Comparison of ENCODE assay signal across 8 cellular contexts in the genomic region with DNA sequence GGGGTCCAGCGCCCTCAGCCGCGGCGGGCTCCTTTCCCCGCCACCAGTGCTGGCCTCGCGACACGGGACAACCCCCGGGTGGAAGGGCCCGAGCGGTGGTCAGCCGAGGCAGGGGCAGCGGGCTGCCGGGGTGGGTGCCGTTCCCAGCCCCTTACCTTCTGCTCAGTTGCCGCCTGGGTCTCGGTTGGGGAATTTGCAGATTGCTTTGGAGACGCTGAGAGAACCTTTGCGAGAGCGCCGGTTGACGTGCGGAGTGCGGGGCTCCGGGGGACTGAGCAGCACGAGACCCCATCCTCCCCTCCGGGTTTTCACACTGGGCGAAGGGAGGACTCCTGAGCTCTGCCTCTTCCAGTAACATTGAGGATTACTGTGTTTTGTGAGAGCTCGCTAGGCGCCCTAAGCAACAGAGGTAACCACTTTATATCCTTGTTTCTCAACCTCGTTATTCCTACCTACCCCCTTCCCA. TPM values are rescaled to one million over a fixed set of nuclear protein-coding genes. Genes with fewer than 3 reads are reported as not detected.
DNase-seq lines count a peak whose midpoint lies in the region; ATAC-seq lines count a peak whose summit lies in the region.

No MANE protein-coding gene starts in this region.

- no peaks in the 10 kb centered on the region for H3K27me3 Mint-ChIP-seq in activated T-cell treated with anti-CD3 and anti-CD28 coated beads, Interleukin-2, amount 50 U/mL, for 72 hours (ENCODE audit: low read depth)
- H3K27me3 Mint-ChIP-seq in stimulated activated naive B cell treated with anti-CD40 and anti-IgM and Interleukin-4, amounts not matched to agents 10 μg/mL and 1 μg/mL and 100 μg/mL, for 72 hours = no peaks in the 10 kb centered on the region

- no peaks in the 10 kb centered on the region for H3K27me3 ChIP-seq in iPS DF 6.9 (ENCODE audit: control insufficient read depth, insufficient read depth, low read length)

- H3K27ac Mint-ChIP-seq in activated T-cell treated with anti-CD3 and anti-CD28 coated beads, Interleukin-2, amount 50 U/mL, for 72 hours = peak overlapping the region; percentile 91
- peak overlapping the region; percentile 100 for H3K27ac Mint-ChIP-seq in stimulated activated naive B cell treated with anti-CD40 and anti-IgM and Interleukin-4, amounts not matched to agents 10 μg/mL and 1 μg/mL and 100 μg/mL, for 72 hours

- no CpG with 5 or more reads among the region's 31 CpGs for WGBS in iPS DF 6.9 (ENCODE audit: insufficient coverage, insufficient read length)

- peak overlapping the region; percentile 95 to 98 for H3K4me3 Mint-ChIP-seq in activated T-cell treated with anti-CD3 and anti-CD28 coated beads, Interleukin-2, amount 50 U/mL, for 72 hours
- peak overlapping the region; percentile 91 to 95 for H3K4me3 Mint-ChIP-seq in stimulated activated naive B cell treated with anti-CD40 and anti-IgM and Interleukin-4, amounts not matched to agents 10 μg/mL and 1 μg/mL and 100 μg/mL, for 72 hours

- no peak overlapping the region for H3K27ac ChIP-seq in iPS DF 6.9 (ENCODE audit: low read length)

- peaks cover 56% of the 10 kb centered on the region for H3K4me1 Mint-ChIP-seq in activated T-cell treated with anti-CD3 and anti-CD28 coated beads, Interleukin-2, amount 50 U/mL, for 72 hours (ENCODE audit: low read depth)
- H3K4me1 Mint-ChIP-seq in stimulated activated naive B cell treated with anti-CD40 and anti-IgM and Interleukin-4, amounts not matched to agents 10 μg/mL and 1 μg/mL and 100 μg/mL, for 72 hours = peaks cover 37 to 56% of the 10 kb centered on the region in 2 donors

- no peaks in the 10 kb centered on the region for H3K9me3 ChIP-seq in iPS DF 6.9 (ENCODE audit: control insufficient read depth, insufficient read depth, low read length)

- H3K4me3 ChIP-seq in iPS DF 6.9 (ENCODE audit: low read length) = peak overlapping the region; percentile 84

- H3K9me3 Mint-ChIP-seq in activated T-cell treated with anti-CD3 and anti-CD28 coated beads, Interleukin-2, amount 50 U/mL, for 72 hours = no peaks in the 10 kb centered on the region
- H3K9me3 Mint-ChIP-seq in stimulated activated naive B cell treated with anti-CD40 and anti-IgM and Interleukin-4, amounts not matched to agents 10 μg/mL and 1 μg/mL and 100 μg/mL, for 72 hours = no peaks in the 10 kb centered on the region

- 0 out of 2 replicates have a peak, but pooled peaks cover 2% of the 10 kb centered on the region for H3K36me3 ChIP-seq in iPS DF 6.9 (ENCODE audit: control insufficient read depth, insufficient read depth, low read length)

- peaks cover 3% of the 10 kb centered on the region; the same call in 1 of the 2 replicates for H3K4me1 ChIP-seq in iPS DF 6.9 (ENCODE audit: control insufficient read depth, insufficient read depth, low read length)

- peak; percentile 11 for DNase-seq in NCI-H146 (lab: John Stamatoyannopoulos, UW)
- no peak for DNase-seq in NCI-H146 treated with DMSO at 0.1 percent for 48 hours (lab: John Stamatoyannopoulos, UW; ENCODE audit: unreplicated experiment)
- DNase-seq in activated T-cell treated with anti-CD3 and anti-CD28 coated beads, Interleukin-2, amount 50 U/mL, for 72 hours = no peak
- DNase-seq in iPS DF 6.9 (ENCODE audit: low read depth, low spot score) = no peak
- DNase-seq in stimulated activated naive B cell treated with anti-CD40 and anti-IgM and Interleukin-4, amounts not matched to agents 10 μg/mL and 1 μg/mL and 100 μg/mL, for 72 hours = no peak
- DNase-seq in NCI-H2029 (lab: John Stamatoyannopoulos, UW) = no peak
- no peak for DNase-seq in NCI-H2081 (lab: John Stamatoyannopoulos, UW)

- H3K36me3 Mint-ChIP-seq in activated T-cell treated with anti-CD3 and anti-CD28 coated beads, Interleukin-2, amount 50 U/mL, for 72 hours (ENCODE audit: insufficient read depth in 2 of 2) = peaks cover 0 to 2% of the 10 kb centered on the region in 2 donors
- peaks cover 12 to 40% of the 10 kb centered on the region in 2 donors for H3K36me3 Mint-ChIP-seq in stimulated activated naive B cell treated with anti-CD40 and anti-IgM and Interleukin-4, amounts not matched to agents 10 μg/mL and 1 μg/mL and 100 μg/mL, for 72 hours

- peak; percentile 5 for ATAC-seq in HG03039 (IDR thresholded peaks at IDR 0.05; ENCODE audit: unreplicated experiment)
- no peak for ATAC-seq in activated T-cell treated with anti-CD3 and anti-CD28 coated beads, Interleukin-2, amount 50 U/mL, for 72 hours (replicated peaks in 1 of 2)
- ATAC-seq in stimulated activated naive B cell treated with anti-CD40 and anti-IgM and Interleukin-4, amounts not matched to agents 10 μg/mL and 1 μg/mL and 100 μg/mL, for 72 hours (replicated peaks) = peak in 1 of 2 donors; percentile 1

RNA-seq across cellular contexts. Expression of a gene that starts 0.4 kb away (rescaled TPM):
- 10 to 100 TPM; 10.5 to 12.1 TPM for total RNA-seq in activated T-cell treated with anti-CD3 and anti-CD28 coated beads, Interleukin-2, amount 50 U/mL, for 72 hours

RNA-seq across cellular contexts. Expression of a gene that starts 0.9 kb away (rescaled TPM):
- total RNA-seq in activated T-cell treated with anti-CD3 and anti-CD28 coated beads, Interleukin-2, amount 50 U/mL, for 72 hours = 1 to 10 TPM; 9.2 to 9.4 TPM

RNA-seq across cellular contexts. Expression of a gene that starts 27.7 kb away (rescaled TPM):
- total RNA-seq in activated T-cell treated with anti-CD3 and anti-CD28 coated beads, Interleukin-2, amount 50 U/mL, for 72 hours = 1 to 10 TPM; 4.1 to 5.1 TPM

RNA-seq across cellular contexts. Expression of a gene that starts 31.4 kb away (rescaled TPM):
- total RNA-seq in activated T-cell treated with anti-CD3 and anti-CD28 coated beads, Interleukin-2, amount 50 U/mL, for 72 hours = 10 to 100 TPM; 10.6 to 12.3 TPM

RNA-seq across cellular contexts. Expression of a gene that starts 31.7 kb away (rescaled TPM):
- total RNA-seq in activated T-cell treated with anti-CD3 and anti-CD28 coated beads, Interleukin-2, amount 50 U/mL, for 72 hours = 10 to 100 TPM; 44.0 to 45.0 TPM
